ENCODE assay signal across 1 cellular context in genomic region chr12:96986883-96987523, GRCh38.
TF ChIP-seq lines count a peak whose summit lies in the region.

No MANE protein-coding gene starts in this region.

TF ChIP-seq in GM23338, 12 proteins besides CTCF, POLR2A, EP300 and RAD21 (continued from another document):
- TF ChIP-seq ZNF462 (CRISPR knock-in tag; IDR thresholded peaks at IDR 0.05) (no peak), CREB1 (CRISPR knock-in tag; IDR thresholded peaks at IDR 0.05; ENCODE audit: low read depth) (no peak), ZNF114 (CRISPR knock-in tag; IDR thresholded peaks at IDR 0.05) (no peak), POLR2AphosphoS5 (IDR thresholded peaks at IDR 0.05; ENCODE audit: low read depth) (no peak), NANOG (IDR thresholded peaks at IDR 0.05; ENCODE audit: borderline replicate concordance) (no peak), STAT1 (IDR thresholded peaks at IDR 0.05; ENCODE audit: unreplicated experiment) (no peak), JUNB (IDR thresholded peaks at IDR 0.05; ENCODE audit: unreplicated experiment) (no peak), EZH2phosphoT487 (IDR thresholded peaks at IDR 0.05; ENCODE audit: unreplicated experiment) (no peak)
